ENCODE assay signal across 12 cellular contexts in genomic region chr10:79220296-79220695, GRCh38.
DNase-seq lines count a peak whose midpoint lies in the region; TF ChIP-seq lines count a peak whose summit lies in the region.
"Had no signal": no experiment of that assay in that cellular context is flagged by ENCODE, and none has a peak within 500 bp of the region (broad histone marks: within the 10 kb centered on the region; RNA-seq: fewer than 3 reads in every experiment).

No MANE protein-coding gene starts in this region.

- no peak overlapping the region for H3K4me2 ChIP-seq in mesendoderm (ENCODE audit: low read length)

- no peak overlapping the region for H2BK5ac ChIP-seq in mesendoderm (ENCODE audit: low read length)

- TF ChIP-seq POLR2A in prostate gland (IDR thresholded peaks at IDR 0.05): no peak

- no peak overlapping the region for H2BK15ac ChIP-seq in mesendoderm (replicated peaks; ENCODE audit: low read depth)

- H3K27me3 ChIP-seq in H7 (ENCODE audit: control insufficient read depth, insufficient read depth, low read length) (no peaks in the 10 kb centered on the region), WERI-Rb-1 (ENCODE audit: insufficient read depth, low read depth, severe bottlenecking) (no peaks in the 10 kb centered on the region), iPS-15b (ENCODE audit: control insufficient read depth, insufficient read depth, low read length) (no peaks in the 10 kb centered on the region), prostate gland (replicated peaks; ENCODE audit: insufficient read depth) (no peaks in the 10 kb centered on the region), mesendoderm (ENCODE audit: insufficient read depth, low read length, poor library complexity) (no peaks in the 10 kb centered on the region)
- H3K27me3 ChIP-seq: ovary had no signal

- intact Hi-C loops in prostate gland (cut with DNase I): loop anchor here (5.0 kb wide), 1 partner anchor 52 kb away; no protein-coding TSS in a partner anchor

- H3K4me3 ChIP-seq in H7 (ENCODE audit: insufficient read depth, low read depth, low read length) (no peak overlapping the region), WERI-Rb-1 (ENCODE audit: low read depth, low read length) (no peak overlapping the region), iPS-15b (ENCODE audit: low read depth, low read length) (no peak overlapping the region), prostate gland (no peak overlapping the region), mesendoderm (ENCODE audit: low read length) (no peak overlapping the region)
- H3K4me3 ChIP-seq: lower lobe of right lung, ovary had no signal

- no peak for TF ChIP-seq CTCF in WERI-Rb-1 (IDR thresholded peaks at IDR 0.05; ENCODE audit: low read depth, low read length)
- TF ChIP-seq CTCF in prostate gland (IDR thresholded peaks at IDR 0.05): no peak

- peaks cover 16% of the 10 kb centered on the region for H3K4me1 ChIP-seq in iPS-15b (ENCODE audit: control insufficient read depth, insufficient read depth, low read length)
- H3K4me1 ChIP-seq in prostate gland (replicated peaks): no peaks in the 10 kb centered on the region
- peaks cover 8% of the 10 kb centered on the region for H3K4me1 ChIP-seq in mesendoderm (ENCODE audit: control insufficient read depth, low read depth, low read length)

- H3K4ac ChIP-seq in mesendoderm (ENCODE audit: low read depth, low read length): no peak overlapping the region

- DNase-seq in H7 (peak; percentile 71), WERI-Rb-1 (peak; percentile 72), prostate gland (ENCODE audit: low spot score) (no peak), 8988T (no peak), mesendoderm (no peak), HuH-7 (ENCODE audit: low spot score) (no peak)
- no peak for DNase-seq in activated CD4-positive, alpha-beta T cell treated with anti-CD3 and anti-CD28 coated beads, Interleukin-2, amount 50 U/mL, for 48 hours
- DNase-seq: erythroblast, lower lobe of right lung, trophoblast cell had no signal

- H2AK5ac ChIP-seq in mesendoderm (ENCODE audit: low read length): no peak overlapping the region

- WGBS in prostate gland: 38% methylated on average over 7 of the region's 7 CpGs
- WGBS in mesendoderm (ENCODE audit: extremely low coverage, insufficient coverage, low lambda C conversion rate): no CpG with 5 or more reads among the region's 7 CpGs

- H3K36me3 ChIP-seq in H7 (replicated peaks; ENCODE audit: control insufficient read depth, insufficient read depth, low read length) (peaks cover 6% of the 10 kb centered on the region), WERI-Rb-1 (peaks cover 17% of the 10 kb centered on the region), iPS-15b (ENCODE audit: control insufficient read depth, insufficient read depth, low read length) (peaks cover 23% of the 10 kb centered on the region), prostate gland (peaks cover 0 to 4% of the 10 kb centered on the region in 2 donors), mesendoderm (ENCODE audit: control insufficient read depth, insufficient read depth, low read length) (peaks cover 10% of the 10 kb centered on the region)
- H3K36me3 ChIP-seq: ovary had no signal

- H3K9ac ChIP-seq in iPS-15b (ENCODE audit: low read depth, low read length) (peak overlapping the region; percentile 47), mesendoderm (ENCODE audit: low read length) (no peak overlapping the region)

- no peak overlapping the region for H2BK120ac ChIP-seq in mesendoderm (ENCODE audit: low read depth, low read length)

- H3K27ac ChIP-seq in WERI-Rb-1 (peak overlapping the region; percentile 73), prostate gland (peak overlapping the region; percentile 45 to 47), mesendoderm (ENCODE audit: low read depth, low read length) (no peak overlapping the region)
- H3K27ac ChIP-seq: lower lobe of right lung had no signal

- no peak overlapping the region for H4K5ac ChIP-seq in mesendoderm (ENCODE audit: low read length)

- no peak overlapping the region for H3K18ac ChIP-seq in mesendoderm (ENCODE audit: low read length)

- no peaks in the 10 kb centered on the region for H3K79me2 ChIP-seq in mesendoderm (ENCODE audit: control insufficient read depth, insufficient read depth, low read length)

- H3K23ac ChIP-seq in mesendoderm (ENCODE audit: low read length): no peak overlapping the region

- H4K8ac ChIP-seq in mesendoderm (ENCODE audit: low read depth, low read length): no peak overlapping the region

- no peaks in the 10 kb centered on the region for H3K9me3 ChIP-seq in WERI-Rb-1 (ENCODE audit: severe bottlenecking)
- H3K9me3 ChIP-seq in iPS-15b (ENCODE audit: control insufficient read depth, insufficient read depth, low read length): no peaks in the 10 kb centered on the region
- no peaks in the 10 kb centered on the region for H3K9me3 ChIP-seq in prostate gland
- H3K9me3 ChIP-seq: lower lobe of right lung, ovary had no signal

- no peak overlapping the region for H3K56ac ChIP-seq in mesendoderm (ENCODE audit: low read length)

- H3K79me1 ChIP-seq in mesendoderm (ENCODE audit: low read length): peaks cover 5% of the 10 kb centered on the region

Comparison
In these comparisons a context has a peak if more than half of its experiments do, and no peak if none do; other contexts are left out.
1. DNase-seq: peak in H7 (single experiment) and WERI-Rb-1 (single experiment); none in prostate gland (single experiment), 8988T (single experiment), mesendoderm (single experiment), activated CD4-positive, alpha-beta T cell treated with anti-CD3 and anti-CD28 coated beads, Interleukin-2, amount 50 U/mL, for 48 hours (0 of 2) and HuH-7 (single experiment).